ENCODE assay signal across 8 cellular contexts in the genomic region with DNA sequence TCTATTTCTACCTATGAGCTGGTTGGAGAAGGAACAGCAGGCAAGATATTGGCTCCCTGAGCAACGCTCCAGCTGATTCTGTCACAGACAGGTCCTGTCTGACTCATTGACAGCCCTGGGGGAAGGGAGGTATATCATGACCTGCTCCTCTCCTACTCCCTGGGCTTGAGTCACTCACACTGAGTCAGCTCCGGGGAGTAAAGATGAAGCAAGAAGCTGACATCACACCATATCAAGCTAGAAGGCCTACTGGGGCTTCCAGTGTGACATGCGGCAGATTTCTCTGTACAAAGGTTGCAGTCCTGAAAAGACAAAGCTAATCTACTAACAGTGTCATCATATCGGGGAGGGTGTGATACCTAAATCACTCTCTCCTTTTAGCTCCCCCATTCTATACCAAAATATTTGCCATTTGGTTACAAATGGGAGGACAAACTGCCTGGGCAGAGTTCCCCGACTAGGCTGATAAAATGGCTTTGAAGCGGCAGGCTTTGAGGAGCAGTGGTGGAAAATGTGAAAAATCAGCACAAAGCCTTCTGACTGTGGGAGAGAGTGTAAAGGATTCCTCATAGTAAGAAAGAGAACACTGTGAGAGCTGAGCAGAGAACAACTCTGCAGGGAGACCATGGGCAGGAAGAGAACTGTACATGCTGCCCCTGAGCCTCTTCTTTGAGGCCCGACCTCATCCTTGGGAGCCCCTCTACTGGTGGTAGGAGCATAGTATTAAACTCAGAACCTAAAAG. TPM values are rescaled to one million over a fixed set of nuclear protein-coding genes. Genes with fewer than 3 reads are reported as not detected.
DNase-seq lines count a peak whose midpoint lies in the region; ATAC-seq and TF ChIP-seq lines count a peak whose summit lies in the region.

No MANE protein-coding gene starts in this region.

- H3K4me3 Mint-ChIP-seq in activated T-helper 2 cell treated with anti-CD3 and anti-CD28 coated beads, Interferon-gamma antibody, Interleukin-2, Interleukin-4, amounts not matched to agents 10 μg/mL and 5 μg/mL and 100 μg/mL, durations not matched to agents 14 hours and 24 hours and 36 hours (ENCODE audit: low read depth): no peak overlapping the region

- ATAC-seq in psoas muscle (peak; percentile 93 to 97 (median 96)), upper lobe of left lung (ENCODE audit: low FRiP score in 2 of 2) (peak; percentile 89 to 93), GM21526 (IDR thresholded peaks at IDR 0.05; ENCODE audit: low FRiP score, unreplicated experiment) (no peak)

- H3K4me3 ChIP-seq in fibroblast of villous mesenchyme (ENCODE audit: low read depth, low read length) (no peak overlapping the region), psoas muscle (peak overlapping the region; percentile 27), upper lobe of left lung (no peak overlapping the region)

- H3K4me1 ChIP-seq in psoas muscle (peaks cover 57% of the 10 kb centered on the region), upper lobe of left lung (peaks cover 36 to 55% (median 38%) of the 10 kb centered on the region in 4 donors)

- H3K9me3 Mint-ChIP-seq in activated T-helper 2 cell treated with anti-CD3 and anti-CD28 coated beads, Interferon-gamma antibody, Interleukin-2, Interleukin-4, amounts not matched to agents 10 μg/mL and 5 μg/mL and 100 μg/mL, durations not matched to agents 14 hours and 24 hours and 36 hours: no peaks in the 10 kb centered on the region

- 42 to 59% (median 44%) methylated on average over 7 of the region's 7 CpGs for WGBS in psoas muscle, 3 donors
- WGBS in upper lobe of left lung, 2 donors: 67 to 71% methylated on average over 5 to 7 of the region's 7 CpGs

- H3K36me3 Mint-ChIP-seq in activated T-helper 2 cell treated with anti-CD3 and anti-CD28 coated beads, Interferon-gamma antibody, Interleukin-2, Interleukin-4, amounts not matched to agents 10 μg/mL and 5 μg/mL and 100 μg/mL, durations not matched to agents 14 hours and 24 hours and 36 hours (ENCODE audit: low read depth): peaks cover 77% of the 10 kb centered on the region

- intact Hi-C loops in activated T-helper 2 cell treated with anti-CD3 and anti-CD28 coated beads, Interferon-gamma antibody, Interleukin-2, Interleukin-4, amounts not matched to agents 10 μg/mL and 5 μg/mL and 100 μg/mL, durations not matched to agents 14 hours and 24 hours and 36 hours (cut with micrococcal nuclease): loop anchor here (1.0 to 2.0 kb wide), 2 partner anchors 16 to 35 kb away; a partner anchor contains a TSS
- intact Hi-C loops in psoas muscle (cut with DNase I): loop anchor here (1.0 to 2.0 kb wide), 2 partner anchors 15 to 16 kb away; a partner anchor contains a TSS

- TF ChIP-seq CTCF in fibroblast of villous mesenchyme (IDR thresholded peaks at IDR 0.05; ENCODE audit: insufficient read depth, low read depth, low read length) (no peak), psoas muscle (IDR thresholded peaks at IDR 0.05) (no peak), upper lobe of left lung (IDR thresholded peaks at IDR 0.05) (no peak)

- H3K4me1 Mint-ChIP-seq in activated T-helper 2 cell treated with anti-CD3 and anti-CD28 coated beads, Interferon-gamma antibody, Interleukin-2, Interleukin-4, amounts not matched to agents 10 μg/mL and 5 μg/mL and 100 μg/mL, durations not matched to agents 14 hours and 24 hours and 36 hours (ENCODE audit: low read depth): peaks cover 21% of the 10 kb centered on the region

- H3K27ac ChIP-seq in psoas muscle (peak overlapping the region; percentile 97), upper lobe of left lung (peak overlapping the region; percentile 55 to 72 (median 67))

- no peak for TF ChIP-seq POLR2A in upper lobe of left lung (IDR thresholded peaks at IDR 0.05)

- H3K9me3 ChIP-seq in psoas muscle: no peaks in the 10 kb centered on the region
- no peaks in the 10 kb centered on the region for H3K9me3 ChIP-seq in upper lobe of left lung

- peak; percentile 96 for DNase-seq in CD1c-positive myeloid dendritic cell (ENCODE audit: extremely low spot score)
- DNase-seq in OCI-M1 (lab: John Stamatoyannopoulos, UW): peak; percentile 97
- DNase-seq in activated T-helper 2 cell treated with anti-CD3 and anti-CD28 coated beads, Interferon-gamma antibody, Interleukin-2, Interleukin-4, amounts not matched to agents 10 μg/mL and 5 μg/mL and 100 μg/mL, durations not matched to agents 14 hours and 24 hours and 36 hours (ENCODE audit: low spot score): peak; percentile 37
- DNase-seq in fibroblast of villous mesenchyme (ENCODE audit: low read depth): peak; percentile 99
- peak; percentile 84 to 89 for DNase-seq in psoas muscle
- peak in 1 of 2 donors; percentile 84 for DNase-seq in upper lobe of left lung
- DNase-seq in cerebellum (ENCODE audit: low spot score): no peak

- peak overlapping the region; percentile 97 for H3K27ac Mint-ChIP-seq in activated T-helper 2 cell treated with anti-CD3 and anti-CD28 coated beads, Interferon-gamma antibody, Interleukin-2, Interleukin-4, amounts not matched to agents 10 μg/mL and 5 μg/mL and 100 μg/mL, durations not matched to agents 14 hours and 24 hours and 36 hours

- TF ChIP-seq EP300 in upper lobe of left lung (IDR thresholded peaks at IDR 0.05): peak in 1 of 4 donors; percentile 73

- H3K36me3 ChIP-seq in psoas muscle (ENCODE audit: insufficient read depth in 1 of 2, low read depth in 1 of 2): peaks cover 10 to 62% of the 10 kb centered on the region in 2 donors
- H3K36me3 ChIP-seq in upper lobe of left lung: peaks cover 23 to 91% (median 51%) of the 10 kb centered on the region in 4 donors

- H3K27me3 Mint-ChIP-seq in activated T-helper 2 cell treated with anti-CD3 and anti-CD28 coated beads, Interferon-gamma antibody, Interleukin-2, Interleukin-4, amounts not matched to agents 10 μg/mL and 5 μg/mL and 100 μg/mL, durations not matched to agents 14 hours and 24 hours and 36 hours (ENCODE audit: low read depth): no peaks in the 10 kb centered on the region

- H3K27me3 ChIP-seq in psoas muscle (ENCODE audit: insufficient read depth in 3 of 3, low read length in 2 of 3) (no peaks in the 10 kb centered on the region), upper lobe of left lung (no peaks in the 10 kb centered on the region)

RNA-seq across cellular contexts. Expression of a gene that starts 15.5 kb away (rescaled TPM):
- 53.6 and 57.3 TPM in 2 replicates for total RNA-seq in activated T-helper 2 cell treated with anti-CD3 and anti-CD28 coated beads, Interferon-gamma antibody, Interleukin-2, Interleukin-4, amounts not matched to agents 10 μg/mL and 5 μg/mL and 100 μg/mL, durations not matched to agents 14 hours and 24 hours and 36 hours
- total RNA-seq in fibroblast of villous mesenchyme (61.2 and 85.5 TPM in 2 replicates), psoas muscle (10 to 100 TPM; 51.9 to 96.4 (median 78.8) TPM), upper lobe of left lung (100 to 1,000 TPM in 1 of 6 donors, 10 to 100 TPM in 5; 41.3 to 127 (median 64.0) TPM), cerebellum (26.0 TPM)
- 10 to 100 TPM; 42.6 to 66.3 (median 53.2) TPM for polyA plus RNA-seq in psoas muscle

RNA-seq across cellular contexts. Expression of a gene that starts 29.7 kb away (rescaled TPM):
- total RNA-seq in activated T-helper 2 cell treated with anti-CD3 and anti-CD28 coated beads, Interferon-gamma antibody, Interleukin-2, Interleukin-4, amounts not matched to agents 10 μg/mL and 5 μg/mL and 100 μg/mL, durations not matched to agents 14 hours and 24 hours and 36 hours: 25.0 and 25.3 TPM in 2 replicates
- total RNA-seq in fibroblast of villous mesenchyme (12.6 and 16.4 TPM in 2 replicates), psoas muscle (10 to 100 TPM; 10.6 to 14.8 (median 13.1) TPM), upper lobe of left lung (10 to 100 TPM; 17.4 to 50.3 (median 27.2) TPM), cerebellum (10.9 TPM)
- 10 to 100 TPM in 1 of 3 donors, 1 to 10 TPM in 2; 4.6 to 13.5 (median 5.0) TPM for polyA plus RNA-seq in psoas muscle

RNA-seq across cellular contexts. Expression of a gene that starts 35.3 kb away (rescaled TPM):
- total RNA-seq in activated T-helper 2 cell treated with anti-CD3 and anti-CD28 coated beads, Interferon-gamma antibody, Interleukin-2, Interleukin-4, amounts not matched to agents 10 μg/mL and 5 μg/mL and 100 μg/mL, durations not matched to agents 14 hours and 24 hours and 36 hours: 68.9 and 85.5 TPM in 2 replicates
- 34.8 and 58.7 TPM in 2 replicates for total RNA-seq in fibroblast of villous mesenchyme
- 10 to 100 TPM; 16.9 to 38.7 (median 21.6) TPM for total RNA-seq in psoas muscle
- polyA plus RNA-seq in psoas muscle: 10 to 100 TPM in 1 of 3 donors, 1 to 10 TPM in 2; 4.7 to 36.3 (median 8.5) TPM
- total RNA-seq in upper lobe of left lung: 10 to 100 TPM; 31.5 to 55.5 (median 43.2) TPM
- 29.8 TPM for total RNA-seq in cerebellum

RNA-seq across cellular contexts. Expression of a gene that starts 57.2 kb away (rescaled TPM):
- total RNA-seq in activated T-helper 2 cell treated with anti-CD3 and anti-CD28 coated beads, Interferon-gamma antibody, Interleukin-2, Interleukin-4, amounts not matched to agents 10 μg/mL and 5 μg/mL and 100 μg/mL, durations not matched to agents 14 hours and 24 hours and 36 hours: 271 and 280 TPM in 2 replicates
- 135 and 139 TPM in 2 replicates for total RNA-seq in fibroblast of villous mesenchyme
- 100 to 1,000 TPM; 208 to 313 (median 240) TPM for total RNA-seq in psoas muscle
- polyA plus RNA-seq in psoas muscle: 100 to 1,000 TPM; 298 to 486 (median 334) TPM
- total RNA-seq in upper lobe of left lung: 100 to 1,000 TPM; 102 to 132 (median 119) TPM
- 64.4 TPM for total RNA-seq in cerebellum
